Comparison of ENCODE assay signal across 8 cellular contexts in the genomic region with DNA sequence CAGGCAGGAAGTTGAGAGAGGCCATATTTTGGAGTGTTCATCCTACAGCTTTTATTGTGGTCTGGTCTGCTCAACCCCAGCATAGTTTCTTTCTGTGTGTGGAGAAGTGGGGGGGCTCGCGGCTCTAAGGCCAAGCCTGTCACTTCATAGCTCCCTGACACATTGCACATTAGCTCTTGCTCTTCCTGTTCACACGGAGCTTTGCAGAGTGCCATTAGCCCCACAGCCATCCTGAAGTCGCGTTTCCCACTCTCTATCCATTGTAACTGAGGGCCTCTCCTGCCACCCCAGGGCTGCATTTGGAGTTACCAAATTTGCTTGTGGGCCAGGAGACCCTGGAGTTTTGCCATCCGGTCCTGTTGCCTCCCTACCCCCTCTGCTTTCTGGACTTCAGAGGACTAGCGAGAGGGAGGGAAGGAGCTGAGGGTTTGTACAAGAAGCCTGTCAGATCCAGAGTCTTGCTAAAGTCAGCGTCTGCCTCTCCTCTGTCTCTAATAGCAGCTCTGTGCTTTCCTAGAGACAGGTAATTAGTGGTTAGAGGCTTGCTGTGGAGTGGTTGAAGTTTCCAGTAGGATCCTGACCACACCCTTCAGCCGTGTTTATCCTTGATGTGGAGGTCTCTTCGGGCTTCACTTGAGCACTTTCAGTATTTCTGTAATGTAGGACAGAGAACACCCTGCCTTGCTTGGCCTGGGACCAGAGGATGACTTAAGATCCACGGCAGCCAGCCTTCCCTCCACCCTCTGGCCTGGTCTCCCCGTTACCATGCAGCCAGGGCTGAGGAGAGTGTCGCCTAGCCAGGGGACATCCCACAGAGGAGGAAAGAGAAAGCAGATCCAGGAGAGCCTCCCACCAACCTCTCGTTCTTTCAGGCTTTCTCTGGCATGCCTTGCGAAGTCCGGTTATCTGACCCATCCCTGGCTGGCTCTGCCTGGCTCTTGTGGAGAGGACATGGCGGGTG. TPM values are rescaled to one million over a fixed set of nuclear protein-coding genes. Genes with fewer than 3 reads are reported as not detected.
DNase-seq lines count a peak whose midpoint lies in the region; ATAC-seq and TF ChIP-seq lines count a peak whose summit lies in the region.

No MANE protein-coding gene starts in this region.

- no peak for TF ChIP-seq POLR2A in esophagus muscularis mucosa (IDR thresholded peaks at IDR 0.05; ENCODE audit: low read depth)

- ATAC-seq in HG03066 (IDR thresholded peaks at IDR 0.05; ENCODE audit: low read depth, unreplicated experiment) (peak; percentile 45), T-cell (replicated peaks in 1 of 4) (peak; percentile 61 to 78 (median 70))

- H3K27ac Mint-ChIP-seq in T-cell: peak overlapping the region; percentile 84 to 94

- POLR2A ChIA-PET in T-cell (lab: Charles Lee): interaction anchor here in 1 of 2 donors (0.6 kb wide), 1 partner anchor 20 kb away, joined by 3 read pairs; no protein-coding TSS in a partner anchor

- H4K20me1 ChIP-seq in osteoblast (ENCODE audit: insufficient read depth, low read length): no peaks in the 10 kb centered on the region

- TF ChIP-seq EP300 in esophagus muscularis mucosa (IDR thresholded peaks at IDR 0.05): no peak

- H3K4me3 Mint-ChIP-seq in T-cell: peak overlapping the region; percentile 49 to 72 (median 51)

- H3K36me3 Mint-ChIP-seq in T-cell: peaks cover 41% of the 10 kb centered on the region

- peaks cover 0 to 7% (median 4%) of the 10 kb centered on the region in 3 donors for H3K9me3 Mint-ChIP-seq in T-cell

- peak overlapping the region; percentile 81 for H3K4me2 ChIP-seq in osteoblast (ENCODE audit: insufficient read depth, low read length)

- TF ChIP-seq CTCF in esophagus muscularis mucosa (IDR thresholded peaks at IDR 0.05) (no peak), osteoblast (IDR thresholded peaks at IDR 0.05; ENCODE audit: extremely low read depth, low read depth, low read length) (no peak), GM10266 (IDR thresholded peaks at IDR 0.05; ENCODE audit: control insufficient read depth, insufficient read depth, low read depth, missing control alignments) (no peak)

- H3K27ac ChIP-seq in esophagus muscularis mucosa (replicated peaks in 1 of 4) (peak overlapping the region; percentile 82 to 85 (median 84)), osteoblast (ENCODE audit: low read depth, low read length) (peak overlapping the region; percentile 87)

- H3K4me3 ChIP-seq in esophagus muscularis mucosa: peak overlapping the region; percentile 27 to 44 (median 38)
- H3K4me3 ChIP-seq in osteoblast (ENCODE audit: insufficient read depth, low read length): peak overlapping the region; percentile 62

- peaks cover 28 to 46% (median 36%) of the 10 kb centered on the region in 3 donors for H3K4me1 Mint-ChIP-seq in T-cell

- no peaks in the 10 kb centered on the region for H3K27me3 ChIP-seq in esophagus muscularis mucosa
- H3K27me3 ChIP-seq in osteoblast (ENCODE audit: insufficient read depth, low read length): no peaks in the 10 kb centered on the region

- H3K79me2 ChIP-seq in osteoblast (ENCODE audit: insufficient read depth, low read length): no peaks in the 10 kb centered on the region

- H2AFZ ChIP-seq in osteoblast (ENCODE audit: low read length): peak overlapping the region; percentile 93

- H3K4me1 ChIP-seq in esophagus muscularis mucosa (peaks cover 25 to 28% (median 27%) of the 10 kb centered on the region in 4 donors), osteoblast (ENCODE audit: insufficient read depth, low read length) (peaks cover 26% of the 10 kb centered on the region)

- no peaks in the 10 kb centered on the region for H3K27me3 Mint-ChIP-seq in T-cell

- H3K36me3 ChIP-seq in esophagus muscularis mucosa (peaks cover 0 to 9% (median under 1%) of the 10 kb centered on the region in 4 donors), osteoblast (ENCODE audit: insufficient read depth, low read length) (peaks cover 2% of the 10 kb centered on the region)

- intact Hi-C loops in esophagus muscularis mucosa (cut with DNase I): loop anchor here (1.0 to 10.0 kb wide), 2 partner anchors 15 to 677 kb away; no protein-coding TSS in a partner anchor

- DNase-seq in stimulated activated CD4-positive, alpha-beta T cell treated with anti-CD3 and anti-CD28 coated beads, Interleukin-1b, Interleukin-23, amount 100 ng/mL, for 48 hours: peak; percentile 30
- DNase-seq in stimulated activated CD4-positive, alpha-beta T cell treated with anti-CD3 and anti-CD28 coated beads, Interleukin-12 subunit alpha, Interleukin-12 subunit beta, amount 100 ng/mL, for 4 hours: no peak
- peak in 10 of 34 experiments; percentile 7 to 38 (median 30) for DNase-seq in T-cell
- DNase-seq in esophagus muscularis mucosa (ENCODE audit: extremely low spot score): peak; percentile 96
- DNase-seq in osteoblast (ENCODE audit: insufficient read length, low spot score, missing footprints): peak; percentile 76
- DNase-seq in NCI-H1436 (lab: John Stamatoyannopoulos, UW): no peak
- DNase-seq in GM10266 (ENCODE audit: extremely low spot score): no peak

- CTCF ChIA-PET in T-cell (lab: Charles Lee): interaction anchor here (0.6 to 2.6 kb wide), 5 partner anchors 8 to 162 kb away, joined by 3 to 13 read pairs (median 4); a partner anchor contains a TSS

- H3K9me3 ChIP-seq in esophagus muscularis mucosa (no peaks in the 10 kb centered on the region), osteoblast (ENCODE audit: low read depth, low read length) (no peaks in the 10 kb centered on the region)

- 37% methylated on average over 15 of the region's 17 CpGs for WGBS in esophagus muscularis mucosa

RNA-seq across cellular contexts. Expression of a gene that starts 14.1 kb away (rescaled TPM):
- total RNA-seq in T-cell: 10 to 100 TPM; 12.4 to 23.7 (median 19.8) TPM
- total RNA-seq in esophagus muscularis mucosa: 10 to 100 TPM in 3 of 4 donors, 1 to 10 TPM in 1; 8.0 to 18.4 (median 14.3) TPM
- total RNA-seq in osteoblast: 8.3 TPM in 2 replicates

RNA-seq across cellular contexts. Expression of a gene that starts 35.1 kb away (rescaled TPM):
- total RNA-seq in T-cell (10 to 100 TPM; 11.3 to 23.4 (median 21.9) TPM), esophagus muscularis mucosa (10 to 100 TPM in 3 of 4 donors, 1 to 10 TPM in 1; 8.3 to 14.3 (median 13.4) TPM), osteoblast (9.8 and 10.6 TPM in 2 replicates)

RNA-seq across cellular contexts. Expression of a gene that starts 37.5 kb away (rescaled TPM):
- 1 to 10 TPM; 2.6 to 4.8 (median 3.6) TPM for total RNA-seq in T-cell
- total RNA-seq in esophagus muscularis mucosa: 10 to 100 TPM; 40.0 to 52.4 (median 40.5) TPM
- total RNA-seq in osteoblast: 11.8 and 13.8 TPM in 2 replicates

RNA-seq across cellular contexts. Expression of a gene that starts 49.0 kb away (rescaled TPM):
- total RNA-seq in T-cell (10 to 100 TPM; 32.5 to 38.5 (median 34.5) TPM), esophagus muscularis mucosa (10 to 100 TPM; 10.9 to 13.1 (median 12.2) TPM), osteoblast (8.3 and 11.6 TPM in 2 replicates)

RNA-seq across cellular contexts. Expression of a gene that starts 49.3 kb away (rescaled TPM):
- total RNA-seq in T-cell (100 to 1,000 TPM; 134 to 176 (median 142) TPM), esophagus muscularis mucosa (10 to 100 TPM; 52.7 to 82.0 (median 77.7) TPM), osteoblast (94.6 and 99.5 TPM in 2 replicates)

Comparison
In these comparisons a context has a peak if more than half of its experiments do, and no peak if none do; other contexts are left out.
1. DNase-seq: peak in stimulated activated CD4-positive, alpha-beta T cell treated with anti-CD3 and anti-CD28 coated beads, Interleukin-1b, Interleukin-23, amount 100 ng/mL, for 48 hours (single experiment), esophagus muscularis mucosa (single experiment) and osteoblast (single experiment); none in stimulated activated CD4-positive, alpha-beta T cell treated with anti-CD3 and anti-CD28 coated beads, Interleukin-12 subunit alpha, Interleukin-12 subunit beta, amount 100 ng/mL, for 4 hours (single experiment), NCI-H1436 (single experiment) and GM10266 (single experiment).